In genomic region chr18:23302852-23303527, GRCh38 we compare ENCODE assay signal across 11 cellular contexts.
DNase-seq lines count a peak whose midpoint lies in the region; ATAC-seq and TF ChIP-seq lines count a peak whose summit lies in the region.
"Had no signal": no experiment of that assay in that cellular context is flagged by ENCODE, and none has a peak within 500 bp of the region (broad histone marks: within the 10 kb centered on the region; RNA-seq: fewer than 3 reads in every experiment).

No MANE protein-coding gene starts in this region.

- H3K4me3 ChIP-seq in fibroblast of mammary gland (ENCODE audit: control insufficient read depth, low read depth, low read length) (no peak overlapping the region), osteoblast (ENCODE audit: insufficient read depth, low read length) (no peak overlapping the region), right atrium auricular region (no peak overlapping the region), H7 (ENCODE audit: insufficient read depth, low read depth, low read length) (no peak overlapping the region)
- H3K4me3 ChIP-seq: heart right ventricle, neural progenitor cell had no signal

- H3K27me3 ChIP-seq in osteoblast (ENCODE audit: insufficient read depth, low read length) (no peaks in the 10 kb centered on the region), right atrium auricular region (no peaks in the 10 kb centered on the region), H7 (ENCODE audit: control insufficient read depth, insufficient read depth, low read length) (no peaks in the 10 kb centered on the region)
- H3K27me3 ChIP-seq: heart right ventricle, neural progenitor cell had no signal

- peak overlapping the region; percentile 63 for H3K4me2 ChIP-seq in osteoblast (ENCODE audit: insufficient read depth, low read length)
- H3K4me2 ChIP-seq: neural progenitor cell had no signal

- H4K20me1 ChIP-seq in osteoblast (ENCODE audit: insufficient read depth, low read length) = no peaks in the 10 kb centered on the region

- peak overlapping the region; percentile 56 for H2AFZ ChIP-seq in osteoblast (ENCODE audit: low read length)
- H2AFZ ChIP-seq: neural progenitor cell had no signal

- TF ChIP-seq CTCF in fibroblast of mammary gland (conservative IDR thresholded peaks at IDR 0.05; ENCODE audit: control insufficient read depth, insufficient read depth, low read depth, low read length) (no peak), osteoblast (IDR thresholded peaks at IDR 0.05; ENCODE audit: extremely low read depth, low read depth, low read length) (no peak), right atrium auricular region (IDR thresholded peaks at IDR 0.05) (no peak)

- H3K4me1 ChIP-seq in osteoblast (ENCODE audit: insufficient read depth, low read length) (peaks cover 34% of the 10 kb centered on the region), right atrium auricular region (no peaks in the 10 kb centered on the region)
- H3K4me1 ChIP-seq: neural progenitor cell had no signal

- intact Hi-C loops in left ventricle myocardium superior (cut with micrococcal nuclease) = no loop called here

- H3K36me3 ChIP-seq in osteoblast (ENCODE audit: insufficient read depth, low read length) (no peaks in the 10 kb centered on the region), right atrium auricular region (no peaks in the 10 kb centered on the region), H7 (replicated peaks; ENCODE audit: control insufficient read depth, insufficient read depth, low read length) (no peaks in the 10 kb centered on the region)
- H3K36me3 ChIP-seq: neural progenitor cell had no signal

- H3K27ac ChIP-seq in osteoblast (ENCODE audit: low read depth, low read length) (peak overlapping the region; percentile 89), right atrium auricular region (no peak overlapping the region)
- H3K27ac ChIP-seq: neural progenitor cell had no signal

- DNase-seq in EH (ENCODE audit: low read depth) (peak; percentile 97), fibroblast of mammary gland (ENCODE audit: low read depth) (peak; percentile 86), osteoblast (ENCODE audit: insufficient read length, low spot score, missing footprints) (peak; percentile 84), right atrium auricular region (ENCODE audit: low spot score) (no peak), H7 (no peak), left ventricle myocardium superior (no peak)
- DNase-seq: amygdala, heart right ventricle had no signal

- H3K9me3 ChIP-seq in osteoblast (ENCODE audit: low read depth, low read length) (no peaks in the 10 kb centered on the region), right atrium auricular region (no peaks in the 10 kb centered on the region)
- H3K9me3 ChIP-seq: heart right ventricle had no signal

- ATAC-seq in SK-N-SH treated with all-trans-retinoic acid at 6 μM for 48 hours = peak; percentile 55; the same call in 2 of the 3 replicates
- no peak for ATAC-seq in HG02571 (IDR thresholded peaks at IDR 0.05; ENCODE audit: unreplicated experiment)
- ATAC-seq in left ventricle myocardium superior = no peak

- no peaks in the 10 kb centered on the region for H3K79me2 ChIP-seq in osteoblast (ENCODE audit: insufficient read depth, low read length)

TF ChIP-seq in SK-N-SH treated with all-trans-retinoic acid at 6 μM for 48 hours, 23 proteins besides CTCF, POLR2A, EP300 and RAD21:
- no peak for TF ChIP-seq PPARA (CRISPR knock-in tag; IDR thresholded peaks at IDR 0.05; ENCODE audit: borderline replicate concordance)
- no peak for TF ChIP-seq ISL1 (CRISPR knock-in tag; IDR thresholded peaks at IDR 0.05)

Comparison
In these comparisons a context has a peak if more than half of its experiments do, and no peak if none do; other contexts are left out.
1. DNase-seq: peak in EH (single experiment), fibroblast of mammary gland (single experiment) and osteoblast (single experiment); none in right atrium auricular region (single experiment), H7 (single experiment) and left ventricle myocardium superior (single experiment).